1 cellular context compared by ENCODE assay signal in the genomic region with DNA sequence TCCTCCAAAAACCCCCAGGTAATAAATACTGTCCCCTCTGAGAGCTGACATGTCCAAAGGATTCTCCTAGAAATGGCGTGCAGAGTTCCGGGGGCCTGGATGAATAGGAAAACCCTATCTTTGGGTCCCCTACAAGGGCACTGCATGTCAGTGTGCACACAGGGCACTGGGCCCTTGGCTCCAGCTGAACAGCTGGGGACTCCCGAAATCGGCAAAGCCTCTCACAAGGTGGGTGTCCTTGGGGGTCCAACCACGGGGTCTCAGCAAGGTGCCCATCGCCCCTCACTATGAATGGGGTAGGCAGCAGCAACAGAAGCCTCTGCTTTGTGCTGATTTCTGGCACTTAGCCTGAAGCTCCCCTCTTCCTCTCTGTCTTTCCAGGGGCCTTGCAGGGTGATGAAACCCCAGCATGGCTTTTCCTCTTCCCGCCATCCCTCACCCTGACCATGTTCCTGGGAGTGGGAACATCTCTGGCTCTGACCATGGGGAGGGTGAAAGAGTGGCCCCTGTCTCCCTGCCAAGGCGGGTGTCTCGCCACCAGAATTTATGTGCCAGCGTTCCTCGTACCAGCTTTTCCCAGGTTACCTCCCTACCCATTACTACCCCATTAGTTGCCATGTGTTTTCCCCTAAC.
TF ChIP-seq lines count a peak whose summit lies in the region.

No MANE protein-coding gene starts in this region.

TF ChIP-seq in HepG2, 621 proteins besides CTCF, POLR2A, EP300 and RAD21 (continues in another document):
- TF ChIP-seq ZBTB38 (CRISPR knock-in tag; IDR thresholded peaks at IDR 0.05) (0 out of 2 replicates have a peak, but pooled peaks have one; percentile 17), ZNF788 (CRISPR knock-in tag; IDR thresholded peaks at IDR 0.05; ENCODE audit: borderline replicate concordance) (no peak), MTF2 (CRISPR knock-in tag; IDR thresholded peaks at IDR 0.05; ENCODE audit: borderline replicate concordance) (0 out of 2 replicates have a peak, but pooled peaks have one; percentile 36), ZMAT3 (CRISPR knock-in tag; conservative IDR thresholded peaks at IDR 0.05) (no peak), TBX2 (CRISPR knock-in tag; IDR thresholded peaks at IDR 0.05; ENCODE audit: borderline replicate concordance) (no peak), GTF3A (CRISPR knock-in tag; conservative IDR thresholded peaks at IDR 0.05) (no peak), PHF21A (CRISPR knock-in tag; IDR thresholded peaks at IDR 0.05) (no peak), POLR2G (IDR thresholded peaks at IDR 0.05; ENCODE audit: low read depth, low read length) (peak; percentile 42), ZKSCAN5 (CRISPR knock-in tag; IDR thresholded peaks at IDR 0.05) (no peak), ZFP36 (IDR thresholded peaks at IDR 0.05; ENCODE audit: borderline replicate concordance, low read depth, low read length, partially characterized antibody) (no peak), ZBTB33 (CRISPR knock-in tag; IDR thresholded peaks at IDR 0.05) (peak; percentile 54), ZNF484 (CRISPR knock-in tag; IDR thresholded peaks at IDR 0.05; ENCODE audit: borderline replicate concordance, low read depth) (no peak), NPAS2 (CRISPR knock-in tag; IDR thresholded peaks at IDR 0.05; ENCODE audit: borderline replicate concordance) (no peak), BATF2 (CRISPR knock-in tag; IDR thresholded peaks at IDR 0.05) (no peak), NBN (conservative IDR thresholded peaks at IDR 0.05) (no peak), ZNF7 (CRISPR knock-in tag; IDR thresholded peaks at IDR 0.05) (no peak), SUZ12 (IDR thresholded peaks at IDR 0.05; ENCODE audit: low read depth, low read length) (no peak), NR1H2 (CRISPR knock-in tag; IDR thresholded peaks at IDR 0.05; ENCODE audit: borderline replicate concordance, low read depth) (no peak), AGO2 (optimal IDR thresholded peaks at IDR 0.05; ENCODE audit: low read depth, low read length) (peak; percentile 37), U2AF1 (optimal IDR thresholded peaks at IDR 0.05; ENCODE audit: low read depth, low read length) (no peak), XRCC5 (optimal IDR thresholded peaks at IDR 0.05; ENCODE audit: low read length) (no peak), E2F5 (CRISPR knock-in tag; conservative IDR thresholded peaks at IDR 0.05) (no peak), ZMYM4 (CRISPR knock-in tag; IDR thresholded peaks at IDR 0.05) (no peak), HNRNPL (IDR thresholded peaks at IDR 0.05; ENCODE audit: low read depth, low read length) (peak; percentile 87), ZNF580 (CRISPR knock-in tag; IDR thresholded peaks at IDR 0.05; ENCODE audit: borderline replicate concordance, low read depth) (no peak), ZBTB20 (CRISPR knock-in tag; IDR thresholded peaks at IDR 0.05; ENCODE audit: borderline replicate concordance, low read depth) (no peak), HDAC2 (CRISPR knock-in tag; IDR thresholded peaks at IDR 0.05) (no peak), KLF13 (CRISPR knock-in tag; IDR thresholded peaks at IDR 0.05) (no peak), ZNF816 (CRISPR knock-in tag; IDR thresholded peaks at IDR 0.05; ENCODE audit: borderline replicate concordance) (no peak), FLYWCH1 (CRISPR knock-in tag; IDR thresholded peaks at IDR 0.05) (no peak), HHEX (CRISPR knock-in tag; IDR thresholded peaks at IDR 0.05) (no peak), MATR3 (CRISPR knock-in tag; IDR thresholded peaks at IDR 0.05) (no peak), ZNF3 (CRISPR knock-in tag; IDR thresholded peaks at IDR 0.05) (no peak), RBAK (CRISPR knock-in tag; IDR thresholded peaks at IDR 0.05) (no peak), PITX1 (CRISPR knock-in tag; IDR thresholded peaks at IDR 0.05) (no peak), CENPT (CRISPR knock-in tag; IDR thresholded peaks at IDR 0.05; ENCODE audit: low read depth) (no peak), GABPA (IDR thresholded peaks at IDR 0.05; ENCODE audit: low read depth, low read length) (no peak), GABPA (CRISPR knock-in tag; IDR thresholded peaks at IDR 0.05; ENCODE audit: low read depth) (no peak), ZNF780A (CRISPR knock-in tag; IDR thresholded peaks at IDR 0.05) (no peak), AHR (CRISPR knock-in tag; IDR thresholded peaks at IDR 0.05) (no peak), JUNB (CRISPR knock-in tag; IDR thresholded peaks at IDR 0.05; ENCODE audit: borderline replicate concordance) (no peak), ZNF891 (CRISPR knock-in tag; IDR thresholded peaks at IDR 0.05) (no peak), POLR2AphosphoS2 (IDR thresholded peaks at IDR 0.05; ENCODE audit: low read depth, low read length) (no peak), ZNF777 (CRISPR knock-in tag; IDR thresholded peaks at IDR 0.05) (0 out of 2 replicates have a peak, but pooled peaks have one; percentile 22), MIXL1 (CRISPR knock-in tag; IDR thresholded peaks at IDR 0.05) (no peak), RELA (CRISPR knock-in tag; IDR thresholded peaks at IDR 0.05) (no peak), ZNF879 (CRISPR knock-in tag; IDR thresholded peaks at IDR 0.05) (no peak), STAT5B (CRISPR knock-in tag; IDR thresholded peaks at IDR 0.05) (no peak), PCBP1 (IDR thresholded peaks at IDR 0.05; ENCODE audit: borderline replicate concordance, low read depth, low read length) (0 out of 2 replicates have a peak, but pooled peaks have one; percentile 8), ZNF44 (CRISPR knock-in tag; IDR thresholded peaks at IDR 0.05) (no peak), ZNF512B (CRISPR knock-in tag; IDR thresholded peaks at IDR 0.05; ENCODE audit: borderline replicate concordance) (no peak), CREBL2 (CRISPR knock-in tag; IDR thresholded peaks at IDR 0.05; ENCODE audit: borderline replicate concordance) (no peak), HOXA5 (CRISPR knock-in tag; IDR thresholded peaks at IDR 0.05) (no peak), ZNF512 (CRISPR knock-in tag; IDR thresholded peaks at IDR 0.05) (no peak)
- TF ChIP-seq, protein P1, sequence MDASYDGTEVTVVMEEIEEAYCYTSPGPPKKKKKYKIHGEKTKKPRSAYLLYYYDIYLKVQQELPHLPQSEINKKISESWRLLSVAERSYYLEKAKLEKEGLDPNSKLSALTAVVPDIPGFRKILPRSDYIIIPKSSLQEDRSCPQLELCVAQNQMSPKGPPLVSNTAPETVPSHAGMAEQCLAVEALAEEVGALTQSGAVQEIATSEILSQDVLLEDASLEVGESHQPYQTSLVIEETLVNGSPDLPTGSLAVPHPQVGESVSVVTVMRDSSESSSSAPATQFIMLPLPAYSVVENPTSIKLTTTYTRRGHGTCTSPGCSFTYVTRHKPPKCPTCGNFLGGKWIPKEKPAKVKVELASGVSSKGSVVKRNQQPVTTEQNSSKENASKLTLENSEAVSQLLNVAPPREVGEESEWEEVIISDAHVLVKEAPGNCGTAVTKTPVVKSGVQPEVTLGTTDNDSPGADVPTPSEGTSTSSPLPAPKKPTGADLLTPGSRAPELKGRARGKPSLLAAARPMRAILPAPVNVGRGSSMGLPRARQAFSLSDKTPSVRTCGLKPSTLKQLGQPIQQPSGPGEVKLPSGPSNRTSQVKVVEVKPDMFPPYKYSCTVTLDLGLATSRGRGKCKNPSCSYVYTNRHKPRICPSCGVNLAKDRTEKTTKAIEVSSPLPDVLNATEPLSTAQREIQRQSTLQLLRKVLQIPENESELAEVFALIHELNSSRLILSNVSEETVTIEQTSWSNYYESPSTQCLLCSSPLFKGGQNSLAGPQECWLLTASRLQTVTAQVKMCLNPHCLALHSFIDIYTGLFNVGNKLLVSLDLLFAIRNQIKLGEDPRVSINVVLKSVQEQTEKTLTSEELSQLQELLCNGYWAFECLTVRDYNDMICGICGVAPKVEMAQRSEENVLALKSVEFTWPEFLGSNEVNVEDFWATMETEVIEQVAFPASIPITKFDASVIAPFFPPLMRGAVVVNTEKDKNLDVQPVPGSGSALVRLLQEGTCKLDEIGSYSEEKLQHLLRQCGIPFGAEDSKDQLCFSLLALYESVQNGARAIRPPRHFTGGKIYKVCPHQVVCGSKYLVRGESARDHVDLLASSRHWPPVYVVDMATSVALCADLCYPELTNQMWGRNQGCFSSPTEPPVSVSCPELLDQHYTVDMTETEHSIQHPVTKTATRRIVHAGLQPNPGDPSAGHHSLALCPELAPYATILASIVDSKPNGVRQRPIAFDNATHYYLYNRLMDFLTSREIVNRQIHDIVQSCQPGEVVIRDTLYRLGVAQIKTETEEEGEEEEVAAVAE (CRISPR knock-in tag; IDR thresholded peaks at IDR 0.05; ENCODE audit: borderline replicate concordance): no peak
- TF ChIP-seq, protein P2, sequence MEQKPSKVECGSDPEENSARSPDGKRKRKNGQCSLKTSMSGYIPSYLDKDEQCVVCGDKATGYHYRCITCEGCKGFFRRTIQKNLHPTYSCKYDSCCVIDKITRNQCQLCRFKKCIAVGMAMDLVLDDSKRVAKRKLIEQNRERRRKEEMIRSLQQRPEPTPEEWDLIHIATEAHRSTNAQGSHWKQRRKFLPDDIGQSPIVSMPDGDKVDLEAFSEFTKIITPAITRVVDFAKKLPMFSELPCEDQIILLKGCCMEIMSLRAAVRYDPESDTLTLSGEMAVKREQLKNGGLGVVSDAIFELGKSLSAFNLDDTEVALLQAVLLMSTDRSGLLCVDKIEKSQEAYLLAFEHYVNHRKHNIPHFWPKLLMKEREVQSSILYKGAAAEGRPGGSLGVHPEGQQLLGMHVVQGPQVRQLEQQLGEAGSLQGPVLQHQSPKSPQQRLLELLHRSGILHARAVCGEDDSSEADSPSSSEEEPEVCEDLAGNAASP (CRISPR knock-in tag; IDR thresholded peaks at IDR 0.05; ENCODE audit: borderline replicate concordance): no peak
- TF ChIP-seq, protein P3, sequence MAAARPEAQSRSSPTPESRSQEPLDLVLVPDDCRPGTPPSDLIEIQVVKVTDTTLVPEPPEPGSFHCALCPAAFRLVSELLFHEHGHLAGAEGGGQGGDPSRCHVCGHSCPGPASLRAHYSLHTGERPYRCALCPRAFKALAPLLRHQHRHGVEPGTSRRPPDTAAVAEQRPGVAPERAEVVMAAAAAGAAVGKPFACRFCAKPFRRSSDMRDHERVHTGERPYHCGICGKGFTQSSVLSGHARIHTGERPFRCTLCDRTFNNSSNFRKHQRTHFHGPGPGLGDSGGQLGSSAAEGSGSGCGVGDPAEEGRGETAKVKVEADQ (CRISPR knock-in tag; IDR thresholded peaks at IDR 0.05; ENCODE audit: borderline replicate concordance): no peak
